ENCODE assay signal across 8 cellular contexts in the genomic region with DNA sequence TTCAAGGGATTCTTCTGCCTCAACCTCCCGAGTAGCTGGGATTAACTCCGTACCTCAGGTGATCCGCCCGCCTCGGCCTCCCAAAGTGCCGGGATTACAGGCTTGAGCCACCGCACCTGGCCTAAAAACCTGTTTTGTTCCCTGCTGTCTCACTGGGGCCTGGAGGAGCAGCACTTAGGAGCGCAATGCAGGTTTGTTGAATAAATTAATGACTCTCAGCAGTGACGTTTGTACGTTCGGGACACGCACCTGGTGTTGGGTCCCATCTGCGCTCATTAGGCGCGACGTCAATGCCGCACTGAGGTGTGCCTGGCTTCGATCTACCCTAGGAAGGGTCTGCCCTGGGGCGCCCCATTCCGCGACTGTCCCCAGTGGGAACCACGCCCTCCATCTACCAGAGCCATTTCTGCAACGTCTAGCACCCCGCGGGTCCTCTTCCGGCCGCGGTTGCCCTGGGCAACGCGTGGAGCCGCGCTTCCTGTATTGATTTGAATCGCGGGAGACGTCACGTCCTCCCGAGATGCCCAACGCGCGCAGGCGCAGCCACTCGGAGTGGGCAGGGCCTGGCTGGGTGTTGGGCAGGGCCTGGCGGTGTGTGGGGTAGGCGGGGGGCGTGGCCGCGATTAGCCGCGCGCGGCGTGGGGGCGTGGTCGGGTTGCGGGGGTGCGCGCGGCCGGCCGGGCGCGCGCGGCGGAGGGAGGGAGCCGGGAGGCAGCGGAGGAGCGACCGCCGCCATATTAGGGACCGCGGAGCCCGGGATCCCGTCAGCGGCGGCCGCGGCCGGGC. TPM values are rescaled to one million over a fixed set of nuclear protein-coding genes. Genes with fewer than 3 reads are reported as not detected.
DNase-seq lines count a peak whose midpoint lies in the region; ATAC-seq and TF ChIP-seq lines count a peak whose summit lies in the region.

A gene (plus strand): TSS at position 714 of the 786 bp plus-strand sequence. CDS start 16,679 bp downstream, outside the sequence.

- peak within 1 kb of the TSS; percentile 97 for H3K27ac ChIP-seq in CD8-positive, alpha-beta T cell (ENCODE audit: low read depth, low read length)

- H3K36me3 ChIP-seq in CD8-positive, alpha-beta T cell (ENCODE audit: insufficient read depth, low read length) = peaks cover 3% of the 10 kb centered on the region

- H3K9me3 ChIP-seq in CD8-positive, alpha-beta T cell (ENCODE audit: low read length) = no peaks in the 10 kb centered on the region

- peaks cover 48% of the 10 kb centered on the region for H3K4me1 Mint-ChIP-seq in CD8-positive, alpha-beta T cell (ENCODE audit: low read depth)

- H3K27me3 ChIP-seq in CD8-positive, alpha-beta T cell (ENCODE audit: insufficient read depth, low read length) = no peaks in the 10 kb centered on the region

- peak within 1 kb of the TSS; percentile 97 for H3K27ac Mint-ChIP-seq in CD8-positive, alpha-beta T cell

- CTCF ChIA-PET in CD8-positive, alpha-beta T cell (lab: Charles Lee) = interaction anchor here (0.7 kb wide), 1 partner anchor 33 kb away, joined by 3 read pairs; no protein-coding TSS in a partner anchor

- ATAC-seq in CD8-positive, alpha-beta T cell = peak; percentile 85
- ATAC-seq in GM19467 (IDR thresholded peaks at IDR 0.05; ENCODE audit: unreplicated experiment) = peak; percentile 88

- TF ChIP-seq CTCF in CD8-positive, alpha-beta T cell (IDR thresholded peaks at IDR 0.05) = no peak

- peak within 1 kb of the TSS; percentile 76 for H3K4me3 ChIP-seq in CD8-positive, alpha-beta T cell (ENCODE audit: low read depth, low read length)

- no peaks in the 10 kb centered on the region for H3K9me3 Mint-ChIP-seq in CD8-positive, alpha-beta T cell

- peak within 1 kb of the TSS; percentile 85 for H3K4me3 Mint-ChIP-seq in CD8-positive, alpha-beta T cell

- peaks cover 36% of the 10 kb centered on the region for H3K4me1 ChIP-seq in CD8-positive, alpha-beta T cell (ENCODE audit: insufficient read depth, low read length)

- no peaks in the 10 kb centered on the region for H3K27me3 Mint-ChIP-seq in CD8-positive, alpha-beta T cell (ENCODE audit: low read depth)

- DNase-seq in CD8-positive, alpha-beta T cell = peak; percentile 99 to 100 (median 99)
- DNase-seq in HS-27A (ENCODE audit: low read depth) = peak; percentile 90
- peak; percentile 98 for DNase-seq in NK-92 (lab: John Stamatoyannopoulos, UW; ENCODE audit: unreplicated experiment)
- peak; percentile 99 for DNase-seq in activated CD8-positive, alpha-beta memory T cell treated with anti-CD3 and anti-CD28 coated beads for 24 hours
- DNase-seq in effector CD8-positive, alpha-beta T cell (lab: John Stamatoyannopoulos, UW) = peak; percentile 99
- peak; percentile 99 for DNase-seq in medulla oblongata (ENCODE audit: extremely low spot score)
- peak; percentile 99 for DNase-seq in stimulated activated CD8-positive, alpha-beta memory T cell treated with anti-CD3 and anti-CD28 coated beads, Interleukin-12 subunit alpha, Interleukin-12 subunit beta, amount 100 ng/mL, for 1 hour (ENCODE audit: low read depth)

- POLR2A ChIA-PET in CD8-positive, alpha-beta T cell (lab: Charles Lee) = interaction anchor here (1.1 kb wide), 1 partner anchor 52 kb away, joined by 6 read pairs; a partner anchor contains a TSS

- H3K36me3 Mint-ChIP-seq in CD8-positive, alpha-beta T cell = peaks cover 31% of the 10 kb centered on the region

- intact Hi-C loops in CD8-positive, alpha-beta T cell (cut with DNase I, micrococcal nuclease) = loop anchor here (1.0 to 10.0 kb wide), 13 partner anchors 52 to 1643 kb away; a partner anchor contains a TSS

RNA-seq across cellular contexts. Expression of the gene that starts here (rescaled TPM):
- total RNA-seq in CD8-positive, alpha-beta T cell = 100 to 1,000 TPM; 130 to 142 TPM

Comparison
In these comparisons a context has a peak if more than half of its experiments do, and no peak if none do; other contexts are left out.
1. Peak in every context shown above with its lines: DNase-seq, ATAC-seq, H3K4me3 ChIP-seq and H3K27ac ChIP-seq.